In the genomic region with DNA sequence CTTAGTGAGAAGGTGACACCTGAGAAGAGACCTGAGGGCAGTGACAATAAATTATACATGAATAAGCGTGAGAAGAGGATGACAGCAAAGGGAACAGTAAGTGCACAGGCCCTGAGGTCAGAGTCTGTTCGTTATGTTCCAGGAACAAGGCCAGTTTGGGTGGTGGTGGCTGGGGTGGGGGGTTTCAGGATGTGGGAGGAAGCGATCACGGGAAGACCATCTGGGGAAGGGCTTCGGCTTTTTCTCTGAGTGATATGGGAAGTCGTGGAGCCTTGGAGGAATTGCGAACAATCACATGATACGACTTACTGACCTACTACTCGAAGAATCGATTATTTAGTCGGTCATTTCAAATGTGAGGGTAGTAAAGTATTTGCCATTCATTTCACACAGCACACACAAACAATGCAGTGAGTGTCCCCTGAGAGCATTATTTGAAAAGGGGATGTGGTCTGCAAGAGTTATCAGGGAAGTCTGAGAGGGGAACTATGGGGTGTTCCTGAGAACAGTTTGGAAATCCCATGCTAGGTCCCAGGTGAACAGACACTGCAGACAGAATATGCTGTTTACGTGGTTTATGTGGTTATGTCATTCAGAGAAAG, we compare ENCODE assay signal across 19 cellular contexts.
DNase-seq lines count a peak whose midpoint lies in the region; ATAC-seq, FAIRE-seq and TF ChIP-seq lines count a peak whose summit lies in the region.
"Had no signal": no experiment of that assay in that cellular context is flagged by ENCODE, and none has a peak within 500 bp of the region (broad histone marks: within the 10 kb centered on the region; RNA-seq: fewer than 3 reads in every experiment).

No MANE protein-coding gene starts in this region.

- H3K4me1 Mint-ChIP-seq in astrocyte (ENCODE audit: low read depth, unreplicated experiment), result no peaks in the 10 kb centered on the region
- H3K4me1 Mint-ChIP-seq: nephron had no signal

- no peak for TF ChIP-seq POLR2A in GM12891 (IDR thresholded peaks at IDR 0.05; ENCODE audit: low read depth, low read length)

- no peak overlapping the region for H3K9ac ChIP-seq in astrocyte (ENCODE audit: low read length)

- H3K79me2 ChIP-seq in astrocyte (ENCODE audit: insufficient read depth, low read length), result no peaks in the 10 kb centered on the region

- H3K4me1 ChIP-seq in astrocyte (ENCODE audit: insufficient read depth, low read length), result no peaks in the 10 kb centered on the region
- H3K4me1 ChIP-seq: esophagus squamous epithelium, sigmoid colon had no signal

- no peak overlapping the region for H3K4me3 Mint-ChIP-seq in astrocyte (ENCODE audit: unreplicated experiment)
- H3K4me3 Mint-ChIP-seq: CD4-positive, alpha-beta T cell; nephron had no signal

- no peaks in the 10 kb centered on the region for H4K20me1 ChIP-seq in astrocyte (ENCODE audit: insufficient read depth, low read length)

- H3K27me3 Mint-ChIP-seq in astrocyte (ENCODE audit: low read depth, unreplicated experiment), result no peaks in the 10 kb centered on the region
- H3K27me3 Mint-ChIP-seq: CD4-positive, alpha-beta T cell had no signal

- no peaks in the 10 kb centered on the region for H3K36me3 ChIP-seq in astrocyte (ENCODE audit: insufficient read depth, low read length)
- H3K36me3 ChIP-seq: esophagus squamous epithelium, sigmoid colon had no signal

- TF ChIP-seq CTCF in astrocyte (IDR thresholded peaks at IDR 0.05; ENCODE audit: insufficient read depth, low read depth, low read length), result no peak

- peak overlapping the region; percentile 38 for H3K27ac Mint-ChIP-seq in astrocyte (ENCODE audit: unreplicated experiment)
- H3K27ac Mint-ChIP-seq: CD4-positive, alpha-beta T cell; nephron had no signal

- no peaks in the 10 kb centered on the region for H3K27me3 ChIP-seq in astrocyte (ENCODE audit: insufficient read depth, low read length)
- H3K27me3 ChIP-seq: esophagus squamous epithelium, sigmoid colon had no signal

- no peaks in the 10 kb centered on the region for H3K36me3 Mint-ChIP-seq in astrocyte (ENCODE audit: low read depth, unreplicated experiment)

- H3K9me3 ChIP-seq in astrocyte (ENCODE audit: insufficient read depth, low read depth, low read length), result no peaks in the 10 kb centered on the region
- H3K9me3 ChIP-seq: esophagus squamous epithelium, sigmoid colon had no signal

- H3K4me3 ChIP-seq in astrocyte (ENCODE audit: insufficient read depth, low read depth, low read length), result no peak overlapping the region
- H3K4me3 ChIP-seq: esophagus squamous epithelium, sigmoid colon had no signal

- no peak overlapping the region for H3K27ac ChIP-seq in astrocyte (ENCODE audit: low read depth, low read length)
- H3K27ac ChIP-seq: esophagus squamous epithelium, sigmoid colon had no signal

- H3K4me2 ChIP-seq in astrocyte (ENCODE audit: low read length), result no peak overlapping the region

- no peak overlapping the region for H2AFZ ChIP-seq in astrocyte (ENCODE audit: low read depth, low read length)

- DNase-seq in GM12891 (ENCODE audit: insufficient read length, low spot score) (no peak), astrocyte (ENCODE audit: low read depth) (no peak), A172 (ENCODE audit: low spot score) (no peak), Ammon's horn (ENCODE audit: low spot score) (no peak), NCI-H82 treated with DMSO at 0.1 percent for 48 hours (lab: John Stamatoyannopoulos, UW; ENCODE audit: unreplicated experiment) (no peak)
- DNase-seq: CD4-positive, alpha-beta T cell; esophagus squamous epithelium; GOT3; hippocampal formation; KG1; NCI-H187; NCI-H774; SIG-M5; sigmoid colon had no signal

- ATAC-seq in GM19463 (IDR thresholded peaks at IDR 0.05; ENCODE audit: unreplicated experiment) (peak; percentile 36), HG03039 (IDR thresholded peaks at IDR 0.05; ENCODE audit: unreplicated experiment) (peak; percentile 46), HG02973 (IDR thresholded peaks at IDR 0.05; ENCODE audit: unreplicated experiment) (no peak)

- no peaks in the 10 kb centered on the region for H3K9me3 Mint-ChIP-seq in astrocyte (ENCODE audit: unreplicated experiment)
- H3K9me3 Mint-ChIP-seq: CD4-positive, alpha-beta T cell; nephron had no signal

- FAIRE-seq in GM12891 (lab: Jason Lieb, UNC) (peak; percentile 13), astrocyte (lab: Jason Lieb, UNC) (no peak)
- FAIRE-seq: colon had no signal

TF ChIP-seq in GM12891, 5 proteins besides CTCF, POLR2A, EP300 and RAD21:
- TF ChIP-seq SPI1 (IDR thresholded peaks at IDR 0.05; ENCODE audit: low read depth, low read length) (peak; percentile 81), POU2F2 (IDR thresholded peaks at IDR 0.05; ENCODE audit: low read depth, low read length) (peak; percentile 25; the same call in 1 of the 2 replicates), TAF1 (IDR thresholded peaks at IDR 0.05; ENCODE audit: low read depth, low read length) (no peak), PAX5 (IDR thresholded peaks at IDR 0.05; ENCODE audit: insufficient read depth, low read length, severe bottlenecking) (no peak), POLR2AphosphoS5 (IDR thresholded peaks at IDR 0.05; ENCODE audit: low read depth, low read length) (no peak)
